Comparison of ENCODE assay signal across 21 cellular contexts in genomic region chr2:30250421-30250820, GRCh38. TPM values are rescaled to one million over a fixed set of nuclear protein-coding genes. Genes with fewer than 3 reads are reported as not detected.
DNase-seq lines count a peak whose midpoint lies in the region; ATAC-seq, FAIRE-seq and TF ChIP-seq lines count a peak whose summit lies in the region.
"Had no signal": no experiment of that assay in that cellular context is flagged by ENCODE, and none has a peak within 500 bp of the region (broad histone marks: within the 10 kb centered on the region; RNA-seq: fewer than 3 reads in every experiment).

No MANE protein-coding gene starts in this region.

- H3K9me3 Mint-ChIP-seq in CD4-positive, alpha-beta T cell: no peaks in the 10 kb centered on the region
- H3K9me3 Mint-ChIP-seq in natural killer cell: no peaks in the 10 kb centered on the region

- H3K27ac Mint-ChIP-seq in CD4-positive, alpha-beta T cell: peak overlapping the region; percentile 99
- H3K27ac Mint-ChIP-seq in natural killer cell: peak overlapping the region; percentile 54

- H3K27me3 Mint-ChIP-seq in CD4-positive, alpha-beta T cell: no peaks in the 10 kb centered on the region
- H3K27me3 Mint-ChIP-seq in natural killer cell (ENCODE audit: low read depth in 2 of 2): no peaks in the 10 kb centered on the region

- peak overlapping the region; percentile 38 for H3K4me3 Mint-ChIP-seq in CD4-positive, alpha-beta T cell
- no peak overlapping the region for H3K4me3 Mint-ChIP-seq in natural killer cell

- TF ChIP-seq CTCF in AG04450 (IDR thresholded peaks at IDR 0.05; ENCODE audit: low read depth, low read length) (no peak), coronary artery (IDR thresholded peaks at IDR 0.05) (no peak), natural killer cell (IDR thresholded peaks at IDR 0.05) (no peak)
- TF ChIP-seq CTCF in CD4-positive, alpha-beta T cell (IDR thresholded peaks at IDR 0.05): no peak

- ATAC-seq in CD4-positive, alpha-beta T cell (ENCODE audit: poor library complexity): no peak
- no peak for ATAC-seq in natural killer cell
- no peak for ATAC-seq in GM18858 (IDR thresholded peaks at IDR 0.05; ENCODE audit: unreplicated experiment)
- ATAC-seq: Panc1, right lobe of liver, SK-N-SH treated with all-trans-retinoic acid at 6 μM for 48 hours had no signal

- POLR2A ChIA-PET in AG04450 (lab: Yijun Ruan, JAX): interaction anchor here (1.0 to 1.1 kb wide), 2 partner anchors 12 to 15 kb away, joined by 3 to 5 read pairs; no protein-coding TSS in a partner anchor
- POLR2A ChIA-PET in CD4-positive, alpha-beta T cell (lab: Charles Lee): interaction anchor here (0.5 to 2.2 kb wide), 6 partner anchors 11 to 171 kb away, joined by 3 to 11 read pairs (median 3); no protein-coding TSS in a partner anchor

- peaks cover 94% of the 10 kb centered on the region for H3K4me1 Mint-ChIP-seq in CD4-positive, alpha-beta T cell (ENCODE audit: low read depth)
- H3K4me1 Mint-ChIP-seq in natural killer cell: peaks cover 89 to 94% of the 10 kb centered on the region in 2 donors

- no peak for FAIRE-seq in GM12892 (lab: Jason Lieb, UNC)

- no peak overlapping the region for H3K4me3 ChIP-seq in AG04450 (ENCODE audit: low read depth, low read length)
- no peak overlapping the region for H3K4me3 ChIP-seq in coronary artery
- H3K4me3 ChIP-seq: HAP-1, ovary, right lobe of liver, thyroid gland had no signal

- no peaks in the 10 kb centered on the region for H3K27me3 ChIP-seq in AG04450 (ENCODE audit: control insufficient read depth, insufficient read depth, low read length)
- no peaks in the 10 kb centered on the region for H3K27me3 ChIP-seq in CD4-positive, alpha-beta T cell (ENCODE audit: control insufficient read depth, insufficient read depth, low read length)
- H3K27me3 ChIP-seq: brain microvascular endothelial cell, ovary, right lobe of liver, thyroid gland had no signal

- DNase-seq in AG04450 (ENCODE audit: low read depth, low spot score): no peak
- DNase-seq in CD4-positive, alpha-beta T cell: no peak
- DNase-seq in coronary artery (ENCODE audit: low spot score): peak; percentile 67
- DNase-seq in natural killer cell: no peak
- no peak for DNase-seq in NCI-H2227 treated with DMSO at 0.1 percent for 48 hours (lab: John Stamatoyannopoulos, UW)
- no peak for DNase-seq in GM12892 (ENCODE audit: insufficient read length)
- DNase-seq: activated CD4-positive, CD25-positive, alpha-beta regulatory T cell; activated T-cell treated with anti-CD3 and anti-CD28 coated beads, Interleukin-2, amount 50 U/mL, for 48 hours; brain microvascular endothelial cell; EL; glutamatergic neuron; NCI-H1092; NCI-H2081; NCI-H446 treated with DMSO at 0.1 percent for 48 hours; ovary; right lobe of liver; thyroid gland had no signal

- H3K27ac ChIP-seq in AG04450 (ENCODE audit: low read depth, low read length) (peak overlapping the region; percentile 47), coronary artery (peak overlapping the region; percentile 52 to 66)
- peak overlapping the region; percentile 48 for H3K27ac ChIP-seq in CD4-positive, alpha-beta T cell (ENCODE audit: low read depth, low read length)
- H3K27ac ChIP-seq: brain microvascular endothelial cell, ovary, right lobe of liver had no signal

- H3K9me3 ChIP-seq in AG04450 (ENCODE audit: control insufficient read depth, insufficient read depth, low read length): no peaks in the 10 kb centered on the region
- H3K9me3 ChIP-seq in CD4-positive, alpha-beta T cell (ENCODE audit: control insufficient read depth, low read length): no peaks in the 10 kb centered on the region
- H3K9me3 ChIP-seq: HAP-1, ovary, right lobe of liver, thyroid gland had no signal

- TF ChIP-seq POLR2A in GM12892 (IDR thresholded peaks at IDR 0.05; ENCODE audit: low read depth, low read length): no peak

- intact Hi-C loops in CD4-positive, alpha-beta T cell (cut with DNase I, micrococcal nuclease): no loop called here
- intact Hi-C loops in natural killer cell (cut with micrococcal nuclease): no loop called here

- CTCF ChIA-PET in AG04450 (lab: Charles Lee): interaction anchor here (0.8 kb wide), 1 partner anchor 85 kb away, joined by 3 read pairs; no protein-coding TSS in a partner anchor
- CTCF ChIA-PET in CD4-positive, alpha-beta T cell (lab: Charles Lee): interaction anchor here (1.2 to 2.5 kb wide), 2 partner anchors 11 to 16 kb away, joined by 4 to 11 read pairs; no protein-coding TSS in a partner anchor

- peaks cover 93% of the 10 kb centered on the region for H3K36me3 Mint-ChIP-seq in CD4-positive, alpha-beta T cell (ENCODE audit: low read depth)
- H3K36me3 Mint-ChIP-seq in natural killer cell: no peaks in the 10 kb centered on the region

RNA-seq across cellular contexts. Expression of gene LBH, which starts 19.1 kb away (rescaled TPM):
- 381 and 463 TPM in 2 replicates for polyA plus RNA-seq in AG04450 (2011; rRNA removed)
- 582 and 710 TPM in 2 replicates for polyA minus RNA-seq in AG04450 (2011; rRNA and poly(A)+ RNA removed)
- total RNA-seq in CD4-positive, alpha-beta T cell: 100 to 1,000 TPM; 131 to 135 TPM
- 100 to 1,000 TPM; 157 to 197 (median 158) TPM for total RNA-seq in natural killer cell
- 18.2 TPM for polyA plus RNA-seq in GM12892 (2012; ENCODE audit: missing spikeins)
